1 cellular context compared by ENCODE assay signal in the genomic region with DNA sequence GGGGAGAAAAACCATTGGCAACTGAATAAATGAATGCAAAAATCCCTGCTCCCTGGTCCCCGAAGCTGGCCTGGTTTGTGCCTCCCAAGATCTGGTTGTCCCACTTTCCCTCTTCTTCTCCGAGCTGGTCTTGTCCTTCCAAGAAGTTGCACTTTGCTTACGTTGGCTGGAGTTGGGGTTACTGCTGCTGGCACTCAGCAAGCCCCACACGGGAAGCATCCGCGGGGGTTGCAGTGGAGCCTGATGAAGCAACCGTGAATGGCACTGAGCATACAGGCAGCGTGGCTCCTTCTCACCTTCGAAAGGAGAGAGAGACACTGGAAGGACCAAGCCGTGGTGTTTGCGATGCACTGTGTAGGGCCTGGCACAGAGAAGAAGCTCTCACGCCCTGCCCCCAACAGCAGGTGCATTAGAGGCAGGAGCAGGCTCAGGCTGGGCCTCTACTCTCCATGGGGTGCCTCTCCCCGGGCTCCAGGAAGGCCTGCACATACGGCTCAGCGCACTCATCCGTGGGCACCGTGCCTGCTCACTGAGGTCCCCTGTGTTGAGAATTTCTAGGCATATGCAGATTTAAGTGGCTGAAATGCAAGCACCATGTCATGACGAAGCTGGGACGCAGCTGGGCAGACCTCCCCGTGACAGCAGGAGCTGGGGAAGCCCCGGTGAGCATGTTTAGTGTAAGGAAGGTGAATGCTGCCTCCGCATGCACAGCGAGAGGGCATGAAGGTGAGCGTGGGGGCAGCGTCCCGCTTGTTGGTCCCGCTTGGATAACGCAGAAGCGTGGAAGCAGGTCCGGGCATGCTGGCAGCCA.
TF ChIP-seq lines count a peak whose summit lies in the region.

No MANE protein-coding gene starts in this region.

TF ChIP-seq in GM12878, 131 proteins besides CTCF, POLR2A, EP300 and RAD21 (continues in another document):
- TF ChIP-seq, protein P1, sequence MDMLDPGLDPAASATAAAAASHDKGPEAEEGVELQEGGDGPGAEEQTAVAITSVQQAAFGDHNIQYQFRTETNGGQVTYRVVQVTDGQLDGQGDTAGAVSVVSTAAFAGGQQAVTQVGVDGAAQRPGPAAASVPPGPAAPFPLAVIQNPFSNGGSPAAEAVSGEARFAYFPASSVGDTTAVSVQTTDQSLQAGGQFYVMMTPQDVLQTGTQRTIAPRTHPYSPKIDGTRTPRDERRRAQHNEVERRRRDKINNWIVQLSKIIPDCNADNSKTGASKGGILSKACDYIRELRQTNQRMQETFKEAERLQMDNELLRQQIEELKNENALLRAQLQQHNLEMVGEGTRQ (IDR thresholded peaks at IDR 0.05; ENCODE audit: borderline replicate concordance, low read depth, low read length), result no peak
- TF ChIP-seq, protein P2, sequence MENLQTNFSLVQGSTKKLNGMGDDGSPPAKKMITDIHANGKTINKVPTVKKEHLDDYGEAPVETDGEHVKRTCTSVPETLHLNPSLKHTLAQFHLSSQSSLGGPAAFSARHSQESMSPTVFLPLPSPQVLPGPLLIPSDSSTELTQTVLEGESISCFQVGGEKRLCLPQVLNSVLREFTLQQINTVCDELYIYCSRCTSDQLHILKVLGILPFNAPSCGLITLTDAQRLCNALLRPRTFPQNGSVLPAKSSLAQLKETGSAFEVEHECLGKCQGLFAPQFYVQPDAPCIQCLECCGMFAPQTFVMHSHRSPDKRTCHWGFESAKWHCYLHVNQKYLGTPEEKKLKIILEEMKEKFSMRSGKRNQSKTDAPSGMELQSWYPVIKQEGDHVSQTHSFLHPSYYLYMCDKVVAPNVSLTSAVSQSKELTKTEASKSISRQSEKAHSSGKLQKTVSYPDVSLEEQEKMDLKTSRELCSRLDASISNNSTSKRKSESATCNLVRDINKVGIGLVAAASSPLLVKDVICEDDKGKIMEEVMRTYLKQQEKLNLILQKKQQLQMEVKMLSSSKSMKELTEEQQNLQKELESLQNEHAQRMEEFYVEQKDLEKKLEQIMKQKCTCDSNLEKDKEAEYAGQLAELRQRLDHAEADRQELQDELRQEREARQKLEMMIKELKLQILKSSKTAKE (IDR thresholded peaks at IDR 0.05; ENCODE audit: low read depth, poor library complexity, severe bottlenecking), result no peak
- TF ChIP-seq TCF7 (IDR thresholded peaks at IDR 0.05; ENCODE audit: borderline replicate concordance) (no peak), STAT1 (conservative IDR thresholded peaks at IDR 0.05) (no peak), SP1 (IDR thresholded peaks at IDR 0.05; ENCODE audit: low read depth, low read length) (no peak), NR2F1 (conservative IDR thresholded peaks at IDR 0.05) (peak; percentile 30; the same call in 1 of the 2 replicates), POU2F2 (IDR thresholded peaks at IDR 0.05; ENCODE audit: borderline replicate concordance, low read depth, low read length) (peak; percentile 60; the same call in 1 of the 3 replicates), RBBP5 (conservative IDR thresholded peaks at IDR 0.05) (no peak), RAD51 (IDR thresholded peaks at IDR 0.05) (no peak), CBX5 (IDR thresholded peaks at IDR 0.05; ENCODE audit: low read depth) (no peak), ZNF217 (IDR thresholded peaks at IDR 0.05) (no peak), JUNB (IDR thresholded peaks at IDR 0.05) (no peak), SUZ12 (IDR thresholded peaks at IDR 0.05; ENCODE audit: unreplicated experiment) (no peak), DPF2 (IDR thresholded peaks at IDR 0.05) (no peak), JUND (IDR thresholded peaks at IDR 0.05; ENCODE audit: low read depth, low read length) (no peak), MYC (IDR thresholded peaks at IDR 0.05; ENCODE audit: insufficient read depth, insufficient read length, insufficient replicate concordance, low read length, severe bottlenecking) (no peak), BHLHE40 (IDR thresholded peaks at IDR 0.05; ENCODE audit: borderline replicate concordance in 1 of 2, low read depth in 2 of 2, low read length in 1 of 2) (peak; percentile 11 to 72; a peak in 2 of 4 replicates), SIX5 (IDR thresholded peaks at IDR 0.05; ENCODE audit: low read depth, low read length, severe bottlenecking) (no peak), KLF5 (IDR thresholded peaks at IDR 0.05; ENCODE audit: partially characterized antibody) (no peak), SREBF1 (IDR thresholded peaks at IDR 0.05; ENCODE audit: low read length) (no peak), TBL1XR1 (IDR thresholded peaks at IDR 0.05; ENCODE audit: low read depth, low read length) (no peak), PAX8 (IDR thresholded peaks at IDR 0.05) (no peak), ZNF384 (IDR thresholded peaks at IDR 0.05; ENCODE audit: borderline replicate concordance, low read depth, low read length) (no peak), PML (IDR thresholded peaks at IDR 0.05; ENCODE audit: low read length) (no peak), IKZF1 (conservative IDR thresholded peaks at IDR 0.05) (peak; percentile 46), NR2C2 (IDR thresholded peaks at IDR 0.05; ENCODE audit: borderline replicate concordance, control insufficient read depth, insufficient read length, low read depth) (no peak), MEF2A (IDR thresholded peaks at IDR 0.05; ENCODE audit: insufficient read depth, low read depth, low read length) (no peak), HCFC1 (IDR thresholded peaks at IDR 0.05; ENCODE audit: low read length) (no peak), CHD4 (IDR thresholded peaks at IDR 0.05) (no peak), HDAC2 (IDR thresholded peaks at IDR 0.05) (no peak), TCF12 (IDR thresholded peaks at IDR 0.05; ENCODE audit: low read depth, low read length) (peak; percentile 70; the same call in 1 of the 2 replicates), ZNF274 (IDR thresholded peaks at IDR 0.05; ENCODE audit: insufficient read depth, insufficient read length) (no peak), RCOR1 (conservative IDR thresholded peaks at IDR 0.05; ENCODE audit: low read depth, low read length) (no peak), ZBED1 (IDR thresholded peaks at IDR 0.05; ENCODE audit: borderline replicate concordance) (no peak), SREBF2 (IDR thresholded peaks at IDR 0.05; ENCODE audit: low read length) (no peak)
- TF ChIP-seq, protein P3, sequence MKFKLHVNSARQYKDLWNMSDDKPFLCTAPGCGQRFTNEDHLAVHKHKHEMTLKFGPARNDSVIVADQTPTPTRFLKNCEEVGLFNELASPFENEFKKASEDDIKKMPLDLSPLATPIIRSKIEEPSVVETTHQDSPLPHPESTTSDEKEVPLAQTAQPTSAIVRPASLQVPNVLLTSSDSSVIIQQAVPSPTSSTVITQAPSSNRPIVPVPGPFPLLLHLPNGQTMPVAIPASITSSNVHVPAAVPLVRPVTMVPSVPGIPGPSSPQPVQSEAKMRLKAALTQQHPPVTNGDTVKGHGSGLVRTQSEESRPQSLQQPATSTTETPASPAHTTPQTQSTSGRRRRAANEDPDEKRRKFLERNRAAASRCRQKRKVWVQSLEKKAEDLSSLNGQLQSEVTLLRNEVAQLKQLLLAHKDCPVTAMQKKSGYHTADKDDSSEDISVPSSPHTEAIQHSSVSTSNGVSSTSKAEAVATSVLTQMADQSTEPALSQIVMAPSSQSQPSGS (IDR thresholded peaks at IDR 0.05; ENCODE audit: low read length), result no peak
- TF ChIP-seq, protein P4, sequence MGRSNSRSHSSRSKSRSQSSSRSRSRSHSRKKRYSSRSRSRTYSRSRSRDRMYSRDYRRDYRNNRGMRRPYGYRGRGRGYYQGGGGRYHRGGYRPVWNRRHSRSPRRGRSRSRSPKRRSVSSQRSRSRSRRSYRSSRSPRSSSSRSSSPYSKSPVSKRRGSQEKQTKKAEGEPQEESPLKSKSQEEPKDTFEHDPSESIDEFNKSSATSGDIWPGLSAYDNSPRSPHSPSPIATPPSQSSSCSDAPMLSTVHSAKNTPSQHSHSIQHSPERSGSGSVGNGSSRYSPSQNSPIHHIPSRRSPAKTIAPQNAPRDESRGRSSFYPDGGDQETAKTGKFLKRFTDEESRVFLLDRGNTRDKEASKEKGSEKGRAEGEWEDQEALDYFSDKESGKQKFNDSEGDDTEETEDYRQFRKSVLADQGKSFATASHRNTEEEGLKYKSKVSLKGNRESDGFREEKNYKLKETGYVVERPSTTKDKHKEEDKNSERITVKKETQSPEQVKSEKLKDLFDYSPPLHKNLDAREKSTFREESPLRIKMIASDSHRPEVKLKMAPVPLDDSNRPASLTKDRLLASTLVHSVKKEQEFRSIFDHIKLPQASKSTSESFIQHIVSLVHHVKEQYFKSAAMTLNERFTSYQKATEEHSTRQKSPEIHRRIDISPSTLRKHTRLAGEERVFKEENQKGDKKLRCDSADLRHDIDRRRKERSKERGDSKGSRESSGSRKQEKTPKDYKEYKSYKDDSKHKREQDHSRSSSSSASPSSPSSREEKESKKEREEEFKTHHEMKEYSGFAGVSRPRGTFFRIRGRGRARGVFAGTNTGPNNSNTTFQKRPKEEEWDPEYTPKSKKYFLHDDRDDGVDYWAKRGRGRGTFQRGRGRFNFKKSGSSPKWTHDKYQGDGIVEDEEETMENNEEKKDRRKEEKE (IDR thresholded peaks at IDR 0.05), result no peak
- TF ChIP-seq, protein P5, sequence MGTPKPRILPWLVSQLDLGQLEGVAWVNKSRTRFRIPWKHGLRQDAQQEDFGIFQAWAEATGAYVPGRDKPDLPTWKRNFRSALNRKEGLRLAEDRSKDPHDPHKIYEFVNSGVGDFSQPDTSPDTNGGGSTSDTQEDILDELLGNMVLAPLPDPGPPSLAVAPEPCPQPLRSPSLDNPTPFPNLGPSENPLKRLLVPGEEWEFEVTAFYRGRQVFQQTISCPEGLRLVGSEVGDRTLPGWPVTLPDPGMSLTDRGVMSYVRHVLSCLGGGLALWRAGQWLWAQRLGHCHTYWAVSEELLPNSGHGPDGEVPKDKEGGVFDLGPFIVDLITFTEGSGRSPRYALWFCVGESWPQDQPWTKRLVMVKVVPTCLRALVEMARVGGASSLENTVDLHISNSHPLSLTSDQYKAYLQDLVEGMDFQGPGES (IDR thresholded peaks at IDR 0.05), result no peak
- TF ChIP-seq, protein P6, sequence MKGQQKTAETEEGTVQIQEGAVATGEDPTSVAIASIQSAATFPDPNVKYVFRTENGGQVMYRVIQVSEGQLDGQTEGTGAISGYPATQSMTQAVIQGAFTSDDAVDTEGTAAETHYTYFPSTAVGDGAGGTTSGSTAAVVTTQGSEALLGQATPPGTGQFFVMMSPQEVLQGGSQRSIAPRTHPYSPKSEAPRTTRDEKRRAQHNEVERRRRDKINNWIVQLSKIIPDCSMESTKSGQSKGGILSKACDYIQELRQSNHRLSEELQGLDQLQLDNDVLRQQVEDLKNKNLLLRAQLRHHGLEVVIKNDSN (IDR thresholded peaks at IDR 0.05; ENCODE audit: borderline replicate concordance, extremely low read length, insufficient read depth, low read depth, low read length), result no peak
- TF ChIP-seq, protein P7, sequence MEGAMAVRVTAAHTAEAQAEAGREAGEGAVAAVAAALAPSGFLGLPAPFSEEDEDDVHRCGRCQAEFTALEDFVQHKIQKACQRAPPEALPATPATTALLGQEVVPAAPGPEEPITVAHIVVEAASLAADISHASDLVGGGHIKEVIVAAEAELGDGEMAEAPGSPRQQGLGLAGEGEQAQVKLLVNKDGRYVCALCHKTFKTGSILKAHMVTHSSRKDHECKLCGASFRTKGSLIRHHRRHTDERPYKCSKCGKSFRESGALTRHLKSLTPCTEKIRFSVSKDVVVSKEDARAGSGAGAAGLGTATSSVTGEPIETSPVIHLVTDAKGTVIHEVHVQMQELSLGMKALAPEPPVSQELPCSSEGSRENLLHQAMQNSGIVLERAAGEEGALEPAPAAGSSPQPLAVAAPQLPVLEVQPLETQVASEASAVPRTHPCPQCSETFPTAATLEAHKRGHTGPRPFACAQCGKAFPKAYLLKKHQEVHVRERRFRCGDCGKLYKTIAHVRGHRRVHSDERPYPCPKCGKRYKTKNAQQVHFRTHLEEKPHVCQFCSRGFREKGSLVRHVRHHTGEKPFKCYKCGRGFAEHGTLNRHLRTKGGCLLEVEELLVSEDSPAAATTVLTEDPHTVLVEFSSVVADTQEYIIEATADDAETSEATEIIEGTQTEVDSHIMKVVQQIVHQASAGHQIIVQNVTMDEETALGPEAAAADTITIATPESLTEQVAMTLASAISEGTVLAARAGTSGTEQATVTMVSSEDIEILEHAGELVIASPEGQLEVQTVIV (IDR thresholded peaks at IDR 0.05; ENCODE audit: borderline replicate concordance, partially characterized antibody), result no peak
- TF ChIP-seq, protein P8, sequence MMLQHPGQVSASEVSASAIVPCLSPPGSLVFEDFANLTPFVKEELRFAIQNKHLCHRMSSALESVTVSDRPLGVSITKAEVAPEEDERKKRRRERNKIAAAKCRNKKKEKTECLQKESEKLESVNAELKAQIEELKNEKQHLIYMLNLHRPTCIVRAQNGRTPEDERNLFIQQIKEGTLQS (IDR thresholded peaks at IDR 0.05; ENCODE audit: borderline replicate concordance, extremely low read depth, low read depth, low read length), result no peak
- TF ChIP-seq, protein P9, sequence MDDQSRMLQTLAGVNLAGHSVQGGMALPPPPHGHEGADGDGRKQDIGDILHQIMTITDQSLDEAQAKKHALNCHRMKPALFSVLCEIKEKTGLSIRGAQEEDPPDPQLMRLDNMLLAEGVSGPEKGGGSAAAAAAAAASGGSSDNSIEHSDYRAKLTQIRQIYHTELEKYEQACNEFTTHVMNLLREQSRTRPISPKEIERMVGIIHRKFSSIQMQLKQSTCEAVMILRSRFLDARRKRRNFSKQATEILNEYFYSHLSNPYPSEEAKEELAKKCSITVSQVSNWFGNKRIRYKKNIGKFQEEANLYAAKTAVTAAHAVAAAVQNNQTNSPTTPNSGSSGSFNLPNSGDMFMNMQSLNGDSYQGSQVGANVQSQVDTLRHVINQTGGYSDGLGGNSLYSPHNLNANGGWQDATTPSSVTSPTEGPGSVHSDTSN (IDR thresholded peaks at IDR 0.05; ENCODE audit: insufficient replicate concordance, low read depth, low read length), result no peak
- TF ChIP-seq, protein P10, sequence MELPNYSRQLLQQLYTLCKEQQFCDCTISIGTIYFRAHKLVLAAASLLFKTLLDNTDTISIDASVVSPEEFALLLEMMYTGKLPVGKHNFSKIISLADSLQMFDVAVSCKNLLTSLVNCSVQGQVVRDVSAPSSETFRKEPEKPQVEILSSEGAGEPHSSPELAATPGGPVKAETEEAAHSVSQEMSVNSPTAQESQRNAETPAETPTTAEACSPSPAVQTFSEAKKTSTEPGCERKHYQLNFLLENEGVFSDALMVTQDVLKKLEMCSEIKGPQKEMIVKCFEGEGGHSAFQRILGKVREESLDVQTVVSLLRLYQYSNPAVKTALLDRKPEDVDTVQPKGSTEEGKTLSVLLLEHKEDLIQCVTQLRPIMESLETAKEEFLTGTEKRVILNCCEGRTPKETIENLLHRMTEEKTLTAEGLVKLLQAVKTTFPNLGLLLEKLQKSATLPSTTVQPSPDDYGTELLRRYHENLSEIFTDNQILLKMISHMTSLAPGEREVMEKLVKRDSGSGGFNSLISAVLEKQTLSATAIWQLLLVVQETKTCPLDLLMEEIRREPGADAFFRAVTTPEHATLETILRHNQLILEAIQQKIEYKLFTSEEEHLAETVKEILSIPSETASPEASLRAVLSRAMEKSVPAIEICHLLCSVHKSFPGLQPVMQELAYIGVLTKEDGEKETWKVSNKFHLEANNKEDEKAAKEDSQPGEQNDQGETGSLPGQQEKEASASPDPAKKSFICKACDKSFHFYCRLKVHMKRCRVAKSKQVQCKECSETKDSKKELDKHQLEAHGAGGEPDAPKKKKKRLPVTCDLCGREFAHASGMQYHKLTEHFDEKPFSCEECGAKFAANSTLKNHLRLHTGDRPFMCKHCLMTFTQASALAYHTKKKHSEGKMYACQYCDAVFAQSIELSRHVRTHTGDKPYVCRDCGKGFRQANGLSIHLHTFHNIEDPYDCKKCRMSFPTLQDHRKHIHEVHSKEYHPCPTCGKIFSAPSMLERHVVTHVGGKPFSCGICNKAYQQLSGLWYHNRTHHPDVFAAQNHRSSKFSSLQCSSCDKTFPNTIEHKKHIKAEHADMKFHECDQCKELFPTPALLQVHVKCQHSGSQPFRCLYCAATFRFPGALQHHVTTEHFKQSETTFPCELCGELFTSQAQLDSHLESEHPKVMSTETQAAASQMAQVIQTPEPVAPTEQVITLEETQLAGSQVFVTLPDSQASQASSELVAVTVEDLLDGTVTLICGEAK (IDR thresholded peaks at IDR 0.05; ENCODE audit: borderline replicate concordance), result no peak
